In genomic region chr9:107855164-107855563, GRCh38 we compare ENCODE assay signal across 9 cellular contexts.
"Had no signal": no experiment of that assay in that cellular context is flagged by ENCODE, and none has a peak within 500 bp of the region (broad histone marks: within the 10 kb centered on the region; RNA-seq: fewer than 3 reads in every experiment).

No MANE protein-coding gene starts in this region.

- ATAC-seq: GM23338 had no signal

- H3K4me2 ChIP-seq: GM23338 had no signal

- H3K4me3 ChIP-seq: GM23248, GM23338, HAP-1 had no signal

- H3K9ac ChIP-seq: GM23248 had no signal

- H3K27ac ChIP-seq: GM23248 had no signal

- DNase-seq: GM23248, GOT3, H7, H9, HCEC 1CT, HFFc6 had no signal

- H3K9me3 ChIP-seq: HAP-1 had no signal

- H2AFZ ChIP-seq: GM23248, GM23338 had no signal

- H3K4me1 ChIP-seq: HAP-1 had no signal

- FAIRE-seq: H1 had no signal

- H3K36me3 ChIP-seq: HAP-1 had no signal
